10 cellular contexts compared by ENCODE assay signal in the genomic region with DNA sequence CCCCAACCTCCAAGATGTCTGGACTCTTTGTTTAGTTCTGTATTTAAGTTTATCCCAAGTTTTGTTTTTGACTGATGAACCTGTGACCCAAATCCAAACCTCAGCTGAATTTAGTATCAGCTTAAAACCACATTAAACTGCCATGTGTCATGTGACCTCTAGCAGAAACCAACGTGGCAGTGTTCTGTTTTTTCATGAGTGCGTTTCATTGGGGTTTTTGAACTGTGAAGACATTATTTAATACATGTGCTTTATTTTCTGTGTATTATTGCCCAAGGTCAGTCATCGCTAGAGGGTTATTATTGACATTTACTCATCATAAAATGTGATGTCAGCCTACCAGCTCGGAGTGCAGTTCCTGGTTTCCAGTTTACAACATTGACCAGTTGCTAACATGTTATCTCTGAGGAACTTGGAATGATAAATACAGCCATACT. TPM values are rescaled to one million over a fixed set of nuclear protein-coding genes. Genes with fewer than 3 reads are reported as not detected.
DNase-seq lines count a peak whose midpoint lies in the region; FAIRE-seq and TF ChIP-seq lines count a peak whose summit lies in the region.
"Had no signal": no experiment of that assay in that cellular context is flagged by ENCODE, and none has a peak within 500 bp of the region (broad histone marks: within the 10 kb centered on the region; RNA-seq: fewer than 3 reads in every experiment).

No MANE protein-coding gene starts in this region.

- no peak for DNase-seq in CD8-positive, alpha-beta memory T cell
- DNase-seq in MM.1S (peak; percentile 50), cardiac fibroblast (ENCODE audit: low read depth in 2 of 2) (peak; percentile 19 to 39), neural progenitor cell (ENCODE audit: low spot score) (no peak), GM19239 (ENCODE audit: insufficient read length, low spot score) (no peak), GM19240 (ENCODE audit: insufficient read length, low spot score) (no peak), urothelium cell line (ENCODE audit: low spot score) (no peak)
- no peak for DNase-seq in activated CD4-positive, alpha-beta T cell treated with anti-CD3 and anti-CD28 coated beads, Interleukin-2, amount 10 ng/mL, durations not matched to agents 7 days and 5 days
- DNase-seq: activated CD4-positive, alpha-beta T cell treated with anti-CD3 and anti-CD28 coated beads, Interleukin-2, amount 50 U/mL, for 1 hour; head of caudate nucleus had no signal

- H3K27ac Mint-ChIP-seq in CD8-positive, alpha-beta memory T cell: no peak overlapping the region
- H3K27ac Mint-ChIP-seq in neural progenitor cell: no peak overlapping the region
- no peak overlapping the region for H3K27ac Mint-ChIP-seq in activated CD4-positive, alpha-beta T cell treated with anti-CD3 and anti-CD28 coated beads, Interleukin-2, amount 10 ng/mL, durations not matched to agents 7 days and 5 days

- H3K9me3 Mint-ChIP-seq in CD8-positive, alpha-beta memory T cell: no peaks in the 10 kb centered on the region
- H3K9me3 Mint-ChIP-seq in neural progenitor cell: no peaks in the 10 kb centered on the region
- H3K9me3 Mint-ChIP-seq in activated CD4-positive, alpha-beta T cell treated with anti-CD3 and anti-CD28 coated beads, Interleukin-2, amount 10 ng/mL, durations not matched to agents 7 days and 5 days: no peaks in the 10 kb centered on the region

- POLR2A ChIA-PET in CD8-positive, alpha-beta memory T cell (lab: Charles Lee): no interaction called here
- POLR2A ChIA-PET in activated CD4-positive, alpha-beta T cell treated with anti-CD3 and anti-CD28 coated beads, Interleukin-2, amount 10 ng/mL, durations not matched to agents 7 days and 5 days (lab: Charles Lee): no interaction called here

- H3K4me3 Mint-ChIP-seq in CD8-positive, alpha-beta memory T cell: peak overlapping the region; percentile 12 to 75 (median 55)
- H3K4me3 Mint-ChIP-seq in neural progenitor cell: peak overlapping the region; percentile 86
- no peak overlapping the region for H3K4me3 Mint-ChIP-seq in activated CD4-positive, alpha-beta T cell treated with anti-CD3 and anti-CD28 coated beads, Interleukin-2, amount 10 ng/mL, durations not matched to agents 7 days and 5 days

- peaks cover 40% of the 10 kb centered on the region for H3K27me3 ChIP-seq in CD8-positive, alpha-beta memory T cell (ENCODE audit: insufficient read depth, low read length, poor library complexity, severe bottlenecking)
- no peaks in the 10 kb centered on the region for H3K27me3 ChIP-seq in MM.1S (replicated peaks; ENCODE audit: insufficient read depth, low read length)
- H3K27me3 ChIP-seq in neural progenitor cell: peaks cover 3% of the 10 kb centered on the region

- no peaks in the 10 kb centered on the region for H3K36me3 ChIP-seq in CD8-positive, alpha-beta memory T cell (ENCODE audit: insufficient read depth, low read length)
- H3K36me3 ChIP-seq in MM.1S (replicated peaks; ENCODE audit: insufficient read depth, low read length) (no peaks in the 10 kb centered on the region), neural progenitor cell (no peaks in the 10 kb centered on the region)

- H3K4me3 ChIP-seq in CD8-positive, alpha-beta memory T cell (ENCODE audit: low read length): no peak overlapping the region
- H3K4me3 ChIP-seq in MM.1S (ENCODE audit: low read length) (no peak overlapping the region), cardiac fibroblast (replicated peaks in 1 of 2; ENCODE audit: low read depth in 2 of 2, low read length in 2 of 2) (no peak overlapping the region), neural progenitor cell (no peak overlapping the region)

- H3F3A ChIP-seq in MM.1S (ENCODE audit: insufficient read depth, low read length): peaks cover 12% of the 10 kb centered on the region
- H3F3A ChIP-seq in neural progenitor cell (ENCODE audit: low read depth): peaks cover 23% of the 10 kb centered on the region

- no peak overlapping the region for H3K9ac ChIP-seq in MM.1S (ENCODE audit: low read length)
- no peak overlapping the region for H3K9ac ChIP-seq in neural progenitor cell

- H2AFZ ChIP-seq in MM.1S (ENCODE audit: low read length): 0 out of 2 replicates have a peak overlapping the region, but pooled peaks have one; percentile 10
- no peak overlapping the region for H2AFZ ChIP-seq in neural progenitor cell (replicated peaks)

- no peaks in the 10 kb centered on the region for H3K9me2 ChIP-seq in MM.1S (replicated peaks; ENCODE audit: insufficient read depth, low read length)

- H4K20me1 ChIP-seq in MM.1S (ENCODE audit: insufficient read depth, low read length): no peaks in the 10 kb centered on the region
- H4K20me1 ChIP-seq in neural progenitor cell (ENCODE audit: low read depth): peaks cover 21% of the 10 kb centered on the region

- no peaks in the 10 kb centered on the region for H3K79me2 ChIP-seq in MM.1S (ENCODE audit: low read length)
- peaks cover 24% of the 10 kb centered on the region for H3K79me2 ChIP-seq in neural progenitor cell (ENCODE audit: low read depth)

- no peak overlapping the region for H3K27ac ChIP-seq in CD8-positive, alpha-beta memory T cell (ENCODE audit: low read depth, low read length)
- H3K27ac ChIP-seq in MM.1S (ENCODE audit: low read length) (peak overlapping the region; percentile 36; the same call in 1 of the 2 replicates), neural progenitor cell (no peak overlapping the region)

- H3K4me1 Mint-ChIP-seq in CD8-positive, alpha-beta memory T cell: peaks cover 22 to 33% (median 30%) of the 10 kb centered on the region in 3 donors
- peaks cover 23% of the 10 kb centered on the region for H3K4me1 Mint-ChIP-seq in neural progenitor cell
- peaks cover 22% of the 10 kb centered on the region for H3K4me1 Mint-ChIP-seq in activated CD4-positive, alpha-beta T cell treated with anti-CD3 and anti-CD28 coated beads, Interleukin-2, amount 10 ng/mL, durations not matched to agents 7 days and 5 days

- TF ChIP-seq CTCF in MM.1S (IDR thresholded peaks at IDR 0.05; ENCODE audit: low read length): no peak
- TF ChIP-seq CTCF in cardiac fibroblast (IDR thresholded peaks at IDR 0.05; ENCODE audit: low read depth, low read length): no peak
- TF ChIP-seq CTCF in neural progenitor cell (IDR thresholded peaks at IDR 0.05): no peak

- H3K36me3 Mint-ChIP-seq in CD8-positive, alpha-beta memory T cell: peaks cover 0 to 2% (median 0%) of the 10 kb centered on the region in 3 donors
- peaks cover 6% of the 10 kb centered on the region for H3K36me3 Mint-ChIP-seq in neural progenitor cell
- no peaks in the 10 kb centered on the region for H3K36me3 Mint-ChIP-seq in activated CD4-positive, alpha-beta T cell treated with anti-CD3 and anti-CD28 coated beads, Interleukin-2, amount 10 ng/mL, durations not matched to agents 7 days and 5 days (ENCODE audit: low read depth)

- peak overlapping the region; percentile 29 for H3K4me2 ChIP-seq in MM.1S (ENCODE audit: low read depth, low read length)
- H3K4me2 ChIP-seq in neural progenitor cell: peak overlapping the region; percentile 92

- no peaks in the 10 kb centered on the region for H3K9me3 ChIP-seq in CD8-positive, alpha-beta memory T cell (ENCODE audit: low read length)
- H3K9me3 ChIP-seq in MM.1S (replicated peaks; ENCODE audit: insufficient read depth, low read length): no peaks in the 10 kb centered on the region
- H3K9me3 ChIP-seq in neural progenitor cell (ENCODE audit: low read depth): no peaks in the 10 kb centered on the region

- FAIRE-seq in GM19239 (lab: Jason Lieb, UNC): no peak
- no peak for FAIRE-seq in urothelium cell line (lab: Jason Lieb, UNC)

- peaks cover 56 to 75% of the 10 kb centered on the region in 2 donors for H3K27me3 Mint-ChIP-seq in CD8-positive, alpha-beta memory T cell
- H3K27me3 Mint-ChIP-seq in neural progenitor cell (ENCODE audit: insufficient read depth, low read depth): no peaks in the 10 kb centered on the region
- peaks cover 64% of the 10 kb centered on the region for H3K27me3 Mint-ChIP-seq in activated CD4-positive, alpha-beta T cell treated with anti-CD3 and anti-CD28 coated beads, Interleukin-2, amount 10 ng/mL, durations not matched to agents 7 days and 5 days

- H3K4me1 ChIP-seq in CD8-positive, alpha-beta memory T cell (ENCODE audit: insufficient read depth, low read length): no peaks in the 10 kb centered on the region
- peaks cover 21% of the 10 kb centered on the region for H3K4me1 ChIP-seq in MM.1S (ENCODE audit: low read length)
- peaks cover 10% of the 10 kb centered on the region for H3K4me1 ChIP-seq in neural progenitor cell

- CTCF ChIA-PET in CD8-positive, alpha-beta memory T cell (lab: Charles Lee): interaction anchor here (0.7 kb wide), 1 partner anchor 8 kb away, joined by 3 read pairs; no protein-coding TSS in a partner anchor
- CTCF ChIA-PET in activated CD4-positive, alpha-beta T cell treated with anti-CD3 and anti-CD28 coated beads, Interleukin-2, amount 10 ng/mL, durations not matched to agents 7 days and 5 days (lab: Charles Lee): interaction anchor here (1.0 kb wide), 1 partner anchor 8 kb away, joined by 3 read pairs; no protein-coding TSS in a partner anchor

RNA-seq across cellular contexts. Expression of a gene that starts 1.8 kb away (rescaled TPM):
- 1 to 10 TPM; 1.5 to 1.7 TPM for total RNA-seq in CD8-positive, alpha-beta memory T cell
- polyA plus RNA-seq in CD8-positive, alpha-beta memory T cell: 0.16 TPM
- 25.1 and 32.2 TPM in 2 replicates for total RNA-seq in neural progenitor cell (ENCODE audit: low replicate concordance)
- total RNA-seq in activated CD4-positive, alpha-beta T cell treated with anti-CD3 and anti-CD28 coated beads, Interleukin-2, amount 10 ng/mL, durations not matched to agents 7 days and 5 days: under 1 TPM; 0.19 to 0.42 TPM

RNA-seq across cellular contexts. Expression of a gene that starts 9.3 kb away (rescaled TPM):
- total RNA-seq in CD8-positive, alpha-beta memory T cell: 10 to 100 TPM; 30.1 to 31.0 TPM
- polyA plus RNA-seq in CD8-positive, alpha-beta memory T cell: 4.6 TPM
- 24.9 and 31.3 TPM in 2 replicates for total RNA-seq in neural progenitor cell (ENCODE audit: low replicate concordance)
- 1 to 10 TPM; 8.1 to 9.2 TPM for total RNA-seq in activated CD4-positive, alpha-beta T cell treated with anti-CD3 and anti-CD28 coated beads, Interleukin-2, amount 10 ng/mL, durations not matched to agents 7 days and 5 days

Comparison
In these comparisons a context has a peak if more than half of its experiments do, and no peak if none do; other contexts are left out.
1. DNase-seq: peak in MM.1S (single experiment) and cardiac fibroblast (2 of 2); none in CD8-positive, alpha-beta memory T cell (0 of 5), neural progenitor cell (single experiment), GM19239 (single experiment), activated CD4-positive, alpha-beta T cell treated with anti-CD3 and anti-CD28 coated beads, Interleukin-2, amount 10 ng/mL, durations not matched to agents 7 days and 5 days (single experiment), GM19240 (single experiment) and urothelium cell line (single experiment).